ENCODE assay signal across 9 cellular contexts in the genomic region with DNA sequence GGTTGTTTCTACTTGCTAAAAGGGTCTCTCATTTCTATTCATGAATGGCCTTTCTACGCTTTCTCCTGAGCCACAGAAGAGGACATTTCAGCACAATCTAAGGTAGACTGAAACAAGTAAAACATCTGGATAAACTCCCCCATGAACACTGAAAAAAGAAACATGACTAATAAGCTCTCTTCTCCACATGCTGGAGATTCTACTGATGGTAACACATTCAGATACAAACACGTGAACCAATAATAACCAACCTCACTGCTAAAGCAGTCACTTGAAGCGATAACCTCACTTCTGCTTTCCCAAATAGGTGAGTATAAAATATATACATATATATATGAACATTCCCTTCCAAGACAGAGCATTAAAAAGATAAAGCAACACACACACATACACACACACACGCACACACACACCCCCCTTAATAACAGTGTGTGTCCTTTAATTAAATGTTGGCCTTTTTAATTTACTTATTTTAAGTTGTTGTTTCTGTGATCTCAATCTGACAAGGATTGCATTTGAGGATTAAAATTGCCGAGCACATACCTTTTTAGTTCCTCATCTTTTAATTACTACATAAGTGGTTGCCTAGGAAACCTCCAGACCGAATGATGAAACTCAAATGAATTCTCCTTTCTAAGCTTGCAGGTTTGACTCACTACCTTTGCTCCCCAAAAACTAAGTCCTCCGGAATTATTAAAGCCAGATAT.
A peak's percentile ranks its signal among the peaks of the same experiment; 100 is the strongest.
DNase-seq lines count a peak whose midpoint lies in the region; ATAC-seq and TF ChIP-seq lines count a peak whose summit lies in the region.
"Had no signal": no experiment of that assay in that cellular context is flagged by ENCODE, and none has a peak within 500 bp of the region (broad histone marks: within the 10 kb centered on the region; RNA-seq: fewer than 3 reads in every experiment).

No MANE protein-coding gene starts in this region.

- DNase-seq in activated CD8-positive, alpha-beta memory T cell treated with anti-CD3 and anti-CD28 coated beads, Interleukin-2, amount 10 ng/mL, durations not matched to agents 7 days and 5 days: no peak
- no peak for DNase-seq in activated CD8-positive, alpha-beta memory T cell treated with anti-CD3 and anti-CD28 coated beads, Interleukin-2, amount 50 U/mL, for 4 hours
- DNase-seq in Karpas-422 (peak; percentile 83), cardiac fibroblast (ENCODE audit: low read depth in 2 of 2) (peak; percentile 55 to 87), cortex of kidney (lab: John Stamatoyannopoulos, UW) (no peak), chondrocyte (ENCODE audit: low spot score) (no peak), UCSD-AML1 (lab: John Stamatoyannopoulos, UW; ENCODE audit: unreplicated experiment) (no peak)
- no peak for DNase-seq in stimulated activated naive B cell treated with anti-CD40 and anti-IgM and Interleukin-4, amounts not matched to agents 10 μg/mL and 1 μg/mL and 100 μg/mL, for 72 hours
- DNase-seq: stimulated activated CD4-positive, alpha-beta T cell treated with anti-CD3 and anti-CD28 coated beads, Interleukin-4, amount 100 ng/mL, for 4 hours had no signal

- H3K4me1 ChIP-seq in Karpas-422 (ENCODE audit: low read length): peaks cover 78% of the 10 kb centered on the region

- CTCF ChIA-PET in activated CD8-positive, alpha-beta memory T cell treated with anti-CD3 and anti-CD28 coated beads, Interleukin-2, amount 10 ng/mL, durations not matched to agents 7 days and 5 days (lab: Charles Lee): interaction anchor here (0.5 to 2.7 kb wide), 7 partner anchors 11 to 1554 kb away, joined by 3 to 14 read pairs (median 3); no protein-coding TSS in a partner anchor

- H3K79me2 ChIP-seq in Karpas-422 (ENCODE audit: low read length): peaks cover 93% of the 10 kb centered on the region

- peaks cover 9% of the 10 kb centered on the region for H3K9me3 Mint-ChIP-seq in activated CD8-positive, alpha-beta memory T cell treated with anti-CD3 and anti-CD28 coated beads, Interleukin-2, amount 10 ng/mL, durations not matched to agents 7 days and 5 days (ENCODE audit: low read depth)
- H3K9me3 Mint-ChIP-seq in stimulated activated naive B cell treated with anti-CD40 and anti-IgM and Interleukin-4, amounts not matched to agents 10 μg/mL and 1 μg/mL and 100 μg/mL, for 72 hours: peaks cover 0 to 7% of the 10 kb centered on the region in 2 donors
- H3K9me3 Mint-ChIP-seq in chondrocyte (ENCODE audit: low read depth): no peaks in the 10 kb centered on the region

- H2AFZ ChIP-seq in Karpas-422 (ENCODE audit: low read length): no peak overlapping the region

- H3K4me2 ChIP-seq in Karpas-422 (ENCODE audit: low read depth, low read length, poor library complexity, severe bottlenecking): peak overlapping the region; percentile 69

- peak overlapping the region; percentile 44 for H3K9ac ChIP-seq in Karpas-422 (ENCODE audit: low read length)

- TF ChIP-seq CTCF in cardiac fibroblast (IDR thresholded peaks at IDR 0.05; ENCODE audit: low read depth, low read length) (no peak), chondrocyte (IDR thresholded peaks at IDR 0.05) (no peak)

- H3K4me3 ChIP-seq in Karpas-422 (ENCODE audit: low read length): peak overlapping the region; percentile 11
- no peak overlapping the region for H3K4me3 ChIP-seq in cardiac fibroblast (replicated peaks in 1 of 2; ENCODE audit: low read depth in 2 of 2, low read length in 2 of 2)

- peaks cover 80% of the 10 kb centered on the region for H3K4me1 Mint-ChIP-seq in activated CD8-positive, alpha-beta memory T cell treated with anti-CD3 and anti-CD28 coated beads, Interleukin-2, amount 10 ng/mL, durations not matched to agents 7 days and 5 days
- H3K4me1 Mint-ChIP-seq in stimulated activated naive B cell treated with anti-CD40 and anti-IgM and Interleukin-4, amounts not matched to agents 10 μg/mL and 1 μg/mL and 100 μg/mL, for 72 hours: peaks cover 46 to 78% of the 10 kb centered on the region in 2 donors
- peaks cover 26% of the 10 kb centered on the region for H3K4me1 Mint-ChIP-seq in chondrocyte (ENCODE audit: low read depth)

- peaks cover 42% of the 10 kb centered on the region for H3K36me3 Mint-ChIP-seq in activated CD8-positive, alpha-beta memory T cell treated with anti-CD3 and anti-CD28 coated beads, Interleukin-2, amount 10 ng/mL, durations not matched to agents 7 days and 5 days
- H3K36me3 Mint-ChIP-seq in stimulated activated naive B cell treated with anti-CD40 and anti-IgM and Interleukin-4, amounts not matched to agents 10 μg/mL and 1 μg/mL and 100 μg/mL, for 72 hours: peaks cover 21 to 34% of the 10 kb centered on the region in 2 donors
- H3K36me3 Mint-ChIP-seq in chondrocyte (ENCODE audit: low read depth): peaks cover 2% of the 10 kb centered on the region

- peak overlapping the region; percentile 86 for H3K27ac ChIP-seq in Karpas-422 (ENCODE audit: low read length)

- H3K27me3 ChIP-seq in Karpas-422 (ENCODE audit: low read length): no peaks in the 10 kb centered on the region

- H3K27ac Mint-ChIP-seq in activated CD8-positive, alpha-beta memory T cell treated with anti-CD3 and anti-CD28 coated beads, Interleukin-2, amount 10 ng/mL, durations not matched to agents 7 days and 5 days: peak overlapping the region; percentile 86
- H3K27ac Mint-ChIP-seq in stimulated activated naive B cell treated with anti-CD40 and anti-IgM and Interleukin-4, amounts not matched to agents 10 μg/mL and 1 μg/mL and 100 μg/mL, for 72 hours: peak overlapping the region; percentile 95
- H3K27ac Mint-ChIP-seq in chondrocyte (ENCODE audit: unreplicated experiment): no peak overlapping the region

- no peaks in the 10 kb centered on the region for H3K9me2 ChIP-seq in Karpas-422 (replicated peaks; ENCODE audit: insufficient read depth, low read length)

- ATAC-seq in activated CD8-positive, alpha-beta memory T cell treated with anti-CD3 and anti-CD28 coated beads, Interleukin-2, amount 10 ng/mL, durations not matched to agents 7 days and 5 days: no peak
- ATAC-seq in stimulated activated naive B cell treated with anti-CD40 and anti-IgM and Interleukin-4, amounts not matched to agents 10 μg/mL and 1 μg/mL and 100 μg/mL, for 72 hours (replicated peaks): peak; percentile 70 to 76

- H3K27me3 Mint-ChIP-seq in activated CD8-positive, alpha-beta memory T cell treated with anti-CD3 and anti-CD28 coated beads, Interleukin-2, amount 10 ng/mL, durations not matched to agents 7 days and 5 days: no peaks in the 10 kb centered on the region
- no peaks in the 10 kb centered on the region for H3K27me3 Mint-ChIP-seq in stimulated activated naive B cell treated with anti-CD40 and anti-IgM and Interleukin-4, amounts not matched to agents 10 μg/mL and 1 μg/mL and 100 μg/mL, for 72 hours
- H3K27me3 Mint-ChIP-seq in chondrocyte (ENCODE audit: low read depth): no peaks in the 10 kb centered on the region

- peaks cover 26% of the 10 kb centered on the region; the same call in 1 of the 2 replicates for H3K36me3 ChIP-seq in Karpas-422 (ENCODE audit: insufficient read depth, low read length)

- H3K4me3 Mint-ChIP-seq in activated CD8-positive, alpha-beta memory T cell treated with anti-CD3 and anti-CD28 coated beads, Interleukin-2, amount 10 ng/mL, durations not matched to agents 7 days and 5 days: no peak overlapping the region
- H3K4me3 Mint-ChIP-seq in stimulated activated naive B cell treated with anti-CD40 and anti-IgM and Interleukin-4, amounts not matched to agents 10 μg/mL and 1 μg/mL and 100 μg/mL, for 72 hours: peak overlapping the region; percentile 17 to 34
- H3K4me3 Mint-ChIP-seq in chondrocyte (ENCODE audit: unreplicated experiment): no peak overlapping the region

- H3K9me3 ChIP-seq in Karpas-422 (ENCODE audit: low read length): no peaks in the 10 kb centered on the region

- H4K20me1 ChIP-seq in Karpas-422 (ENCODE audit: insufficient read depth, low read depth, low read length): no peaks in the 10 kb centered on the region

Comparison
In these comparisons a context has a peak if more than half of its experiments do, and no peak if none do; other contexts are left out.
1. DNase-seq: peak in Karpas-422 (single experiment) and cardiac fibroblast (2 of 2); none in activated CD8-positive, alpha-beta memory T cell treated with anti-CD3 and anti-CD28 coated beads, Interleukin-2, amount 10 ng/mL, durations not matched to agents 7 days and 5 days (single experiment), activated CD8-positive, alpha-beta memory T cell treated with anti-CD3 and anti-CD28 coated beads, Interleukin-2, amount 50 U/mL, for 4 hours (single experiment), stimulated activated naive B cell treated with anti-CD40 and anti-IgM and Interleukin-4, amounts not matched to agents 10 μg/mL and 1 μg/mL and 100 μg/mL, for 72 hours (single experiment), cortex of kidney (single experiment), chondrocyte (single experiment) and UCSD-AML1 (single experiment).
2. H3K4me3 Mint-ChIP-seq: peak in stimulated activated naive B cell treated with anti-CD40 and anti-IgM and Interleukin-4, amounts not matched to agents 10 μg/mL and 1 μg/mL and 100 μg/mL, for 72 hours (2 of 2); none in activated CD8-positive, alpha-beta memory T cell treated with anti-CD3 and anti-CD28 coated beads, Interleukin-2, amount 10 ng/mL, durations not matched to agents 7 days and 5 days (single experiment) and chondrocyte (single experiment).